In genomic region chr1:155261888-155262673, GRCh38 we compare ENCODE assay signal across 1 cellular context.
TF ChIP-seq lines count a peak whose summit lies in the region.

Gene SCAMP3 (minus strand): TSS chr1:155262360. CDS start chr1:155262151, 209 bp downstream.

TF ChIP-seq in WTC11, 78 proteins besides CTCF, POLR2A, EP300 and RAD21 (continued from another document and continues in another):
- TF ChIP-seq USF1 (CRISPR knock-in tag; IDR thresholded peaks at IDR 0.05) (peak; percentile 99), E2F1 (CRISPR knock-in tag; IDR thresholded peaks at IDR 0.05) (no peak), GRHL2 (CRISPR knock-in tag; IDR thresholded peaks at IDR 0.05; ENCODE audit: insufficient replicate concordance, severe bottlenecking) (no peak), STAT6 (CRISPR knock-in tag; conservative IDR thresholded peaks at IDR 0.05; ENCODE audit: low read depth) (no peak), ZNF263 (CRISPR knock-in tag; IDR thresholded peaks at IDR 0.05; ENCODE audit: low read depth) (no peak; the same call in 1 of the 2 replicates), TCF7 (CRISPR knock-in tag; IDR thresholded peaks at IDR 0.05; ENCODE audit: low read depth) (no peak), NR1H2 (CRISPR knock-in tag; IDR thresholded peaks at IDR 0.05) (no peak), ERG (CRISPR knock-in tag; IDR thresholded peaks at IDR 0.05) (peak; percentile 96), ZNF232 (CRISPR knock-in tag; IDR thresholded peaks at IDR 0.05) (0 out of 2 replicates have a peak, but pooled peaks have one; percentile 60), NFATC4 (CRISPR knock-in tag; IDR thresholded peaks at IDR 0.05) (peak; percentile 97), ZBTB43 (CRISPR knock-in tag; IDR thresholded peaks at IDR 0.05) (0 out of 2 replicates have a peak, but pooled peaks have one; percentile 29), NFYB (CRISPR knock-in tag; conservative IDR thresholded peaks at IDR 0.05; ENCODE audit: low read depth) (no peak; the same call in 1 of the 2 replicates), FOXP1 (CRISPR knock-in tag; IDR thresholded peaks at IDR 0.05; ENCODE audit: borderline replicate concordance) (peak; percentile 64; the same call in 1 of the 2 replicates), PRDM15 (CRISPR knock-in tag; IDR thresholded peaks at IDR 0.05) (no peak), PRRX2 (CRISPR knock-in tag; IDR thresholded peaks at IDR 0.05) (peak; percentile 98), MXD4 (CRISPR knock-in tag; IDR thresholded peaks at IDR 0.05; ENCODE audit: borderline replicate concordance) (no peak), ZNF317 (CRISPR knock-in tag; IDR thresholded peaks at IDR 0.05; ENCODE audit: borderline replicate concordance, low read depth) (no peak), ZSCAN18 (CRISPR knock-in tag; IDR thresholded peaks at IDR 0.05) (no peak), MYBL2 (CRISPR knock-in tag; IDR thresholded peaks at IDR 0.05) (no peak; the same call in 1 of the 2 replicates), ZBTB21 (CRISPR knock-in tag; IDR thresholded peaks at IDR 0.05; ENCODE audit: borderline replicate concordance) (no peak), ESRRA (CRISPR knock-in tag; IDR thresholded peaks at IDR 0.05; ENCODE audit: borderline replicate concordance) (peak; percentile 77; the same call in 1 of the 2 replicates), FOXP4 (CRISPR knock-in tag; IDR thresholded peaks at IDR 0.05) (no peak), ZNF423 (CRISPR knock-in tag; IDR thresholded peaks at IDR 0.05) (no peak), TEAD4 (CRISPR knock-in tag; IDR thresholded peaks at IDR 0.05) (peak; percentile 37; the same call in 1 of the 2 replicates), GABPB1 (CRISPR knock-in tag; IDR thresholded peaks at IDR 0.05) (peak; percentile 65; the same call in 1 of the 2 replicates), HMGA2 (CRISPR knock-in tag; IDR thresholded peaks at IDR 0.05) (no peak; the same call in 1 of the 2 replicates), CREM (CRISPR knock-in tag; IDR thresholded peaks at IDR 0.05) (peak; percentile 63; the same call in 1 of the 2 replicates), ETV6 (CRISPR knock-in tag; IDR thresholded peaks at IDR 0.05) (no peak), ZNF121 (CRISPR knock-in tag; IDR thresholded peaks at IDR 0.05) (no peak), CBFB (CRISPR knock-in tag; IDR thresholded peaks at IDR 0.05; ENCODE audit: low read depth) (no peak), ZNF416 (CRISPR knock-in tag; IDR thresholded peaks at IDR 0.05) (peak; percentile 98)
- TF ChIP-seq, protein P1, sequence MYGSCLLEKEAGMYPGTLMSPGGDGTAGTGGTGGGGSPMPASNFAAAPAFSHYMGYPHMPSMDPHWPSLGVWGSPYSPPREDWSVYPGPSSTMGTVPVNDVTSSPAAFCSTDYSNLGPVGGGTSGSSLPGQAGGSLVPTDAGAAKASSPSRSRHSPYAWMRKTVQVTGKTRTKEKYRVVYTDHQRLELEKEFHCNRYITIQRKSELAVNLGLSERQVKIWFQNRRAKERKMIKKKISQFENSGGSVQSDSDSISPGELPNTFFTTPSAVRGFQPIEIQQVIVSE (CRISPR knock-in tag; IDR thresholded peaks at IDR 0.05; ENCODE audit: borderline replicate concordance), result peak; percentile 51; the same call in 1 of the 2 replicates
- TF ChIP-seq, protein P2, sequence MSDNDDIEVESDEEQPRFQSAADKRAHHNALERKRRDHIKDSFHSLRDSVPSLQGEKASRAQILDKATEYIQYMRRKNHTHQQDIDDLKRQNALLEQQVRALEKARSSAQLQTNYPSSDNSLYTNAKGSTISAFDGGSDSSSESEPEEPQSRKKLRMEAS (CRISPR knock-in tag; IDR thresholded peaks at IDR 0.05), result peak; percentile 82; the same call in 1 of the 2 replicates
- TF ChIP-seq, protein P3, sequence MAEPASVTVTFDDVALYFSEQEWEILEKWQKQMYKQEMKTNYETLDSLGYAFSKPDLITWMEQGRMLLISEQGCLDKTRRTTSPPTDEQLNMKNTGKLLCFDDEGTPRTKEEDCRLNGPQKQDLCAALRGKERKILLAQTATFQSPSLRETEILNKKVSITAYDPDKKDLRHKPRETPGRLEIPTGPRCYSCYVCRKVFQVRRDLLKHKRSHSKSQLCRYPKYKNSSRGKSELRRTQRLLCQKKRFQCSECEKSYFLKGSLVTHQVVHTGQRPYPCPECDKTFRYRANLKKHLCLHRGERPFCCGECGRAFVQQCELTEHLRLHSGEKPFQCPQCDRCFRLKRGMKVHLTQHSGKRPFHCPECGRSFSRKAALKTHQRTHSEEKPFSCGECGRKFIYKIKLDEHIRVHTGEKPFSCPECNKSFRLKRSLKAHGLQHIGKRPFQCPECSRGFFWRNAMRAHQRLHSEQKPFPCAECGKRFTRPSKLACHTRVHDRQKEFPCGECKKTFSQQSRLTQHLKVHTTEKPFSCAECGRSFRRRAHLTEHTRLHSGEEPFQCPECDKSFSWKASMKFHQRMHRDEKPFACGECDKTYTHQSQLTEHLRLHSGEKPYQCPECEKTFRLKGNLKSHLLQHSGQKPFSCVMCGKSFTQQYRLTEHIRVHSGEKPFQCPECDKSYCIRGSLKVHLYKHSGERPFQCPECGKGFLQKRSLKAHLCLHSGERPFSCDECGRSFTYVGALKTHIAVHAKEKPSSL (CRISPR knock-in tag; conservative IDR thresholded peaks at IDR 0.05), result peak; percentile 84; the same call in 1 of the 2 replicates
- TF ChIP-seq, protein P4, sequence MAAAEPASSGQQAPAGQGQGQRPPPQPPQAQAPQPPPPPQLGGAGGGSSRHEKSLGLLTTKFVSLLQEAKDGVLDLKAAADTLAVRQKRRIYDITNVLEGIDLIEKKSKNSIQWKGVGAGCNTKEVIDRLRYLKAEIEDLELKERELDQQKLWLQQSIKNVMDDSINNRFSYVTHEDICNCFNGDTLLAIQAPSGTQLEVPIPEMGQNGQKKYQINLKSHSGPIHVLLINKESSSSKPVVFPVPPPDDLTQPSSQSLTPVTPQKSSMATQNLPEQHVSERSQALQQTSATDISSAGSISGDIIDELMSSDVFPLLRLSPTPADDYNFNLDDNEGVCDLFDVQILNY (CRISPR knock-in tag; IDR thresholded peaks at IDR 0.05), result no peak
